ENCODE assay signal across 8 cellular contexts in genomic region chr11:33015621-33016551, GRCh38.
DNase-seq lines count a peak whose midpoint lies in the region; ATAC-seq lines count a peak whose summit lies in the region.

Gene DEPDC7 (plus strand): TSS chr11:33015878. CDS start chr11:33015956, 78 bp downstream.

- DNase-seq in NCI-H2171 (lab: John Stamatoyannopoulos, UW) (peak; percentile 98), cerebellar cortex (ENCODE audit: low spot score) (peak; percentile 44), kidney glomerular epithelial cell (lab: John Stamatoyannopoulos, UW) (peak; percentile 51)
- DNase-seq in stimulated activated CD4-positive, alpha-beta T cell treated with anti-CD3 and anti-CD28 coated beads, Interleukin-12 subunit alpha, Interleukin-12 subunit beta, amount 100 ng/mL, for 48 hours (ENCODE audit: low read depth in 2 of 3, low spot score in 1 of 3): peak; percentile 59 to 65 (median 61)
- DNase-seq in NK-92 treated with Interleukin-12 subunit alpha and Interleukin-12 subunit beta, amount 100 ng/mL, for 24 hours (lab: John Stamatoyannopoulos, UW): no peak

- ATAC-seq in GM18520 (IDR thresholded peaks at IDR 0.05; ENCODE audit: unreplicated experiment) (peak; percentile 39), HG03025 (IDR thresholded peaks at IDR 0.05; ENCODE audit: low FRiP score, unreplicated experiment) (peak; percentile 83)
- ATAC-seq in activated CD4-positive, CD25-positive, alpha-beta regulatory T cell treated with anti-CD3 and anti-CD28 coated beads, Interleukin-2, amount 50 U/mL, for 24 hours: peak; percentile 74 to 81
